11 cellular contexts compared by ENCODE assay signal in genomic region chr16:81718637-81719036, GRCh38.
DNase-seq lines count a peak whose midpoint lies in the region; ATAC-seq and TF ChIP-seq lines count a peak whose summit lies in the region.
"Had no signal": no experiment of that assay in that cellular context is flagged by ENCODE, and none has a peak within 500 bp of the region (broad histone marks: within the 10 kb centered on the region; RNA-seq: fewer than 3 reads in every experiment).

No MANE protein-coding gene starts in this region.

- ATAC-seq in HCT116 (peak; percentile 19; the same call in 1 of the 2 replicates), GM18873 (IDR thresholded peaks at IDR 0.05; ENCODE audit: low FRiP score, unreplicated experiment) (no peak)

- peak overlapping the region; percentile 84 for H2BK5ac ChIP-seq in trophoblast cell (ENCODE audit: low read depth, low read length, poor library complexity)

- H3K27ac ChIP-seq in HCT116 (ENCODE audit: low read depth, low read length) (peak overlapping the region; percentile 68), Peyer's patch (peak overlapping the region; percentile 28 to 71 (median 56)), breast epithelium (peak overlapping the region; percentile 52 to 58), trophoblast cell (ENCODE audit: low read depth, low read length) (peak overlapping the region; percentile 70)
- H3K27ac ChIP-seq: ovary had no signal

- H2BK12ac ChIP-seq in trophoblast cell (ENCODE audit: low read length) = peak overlapping the region; percentile 99

- H2AFZ ChIP-seq in HCT116 (ENCODE audit: low read depth, low read length, poor library complexity, severe bottlenecking) (no peak overlapping the region), trophoblast cell (ENCODE audit: insufficient read depth, low read length, poor library complexity) (peak overlapping the region; percentile 14)

- peak overlapping the region; percentile 55 for H4K8ac ChIP-seq in trophoblast cell (ENCODE audit: low read depth, low read length)

- intact Hi-C loops in HCT116 (cut with micrococcal nuclease) = no loop called here
- intact Hi-C loops in breast epithelium (cut with DNase I; ENCODE audit: low total_unique reads) = no loop called here

- TF ChIP-seq CTCF in HCT116 (IDR thresholded peaks at IDR 0.05 in 2 of 3, conservative IDR thresholded peaks at IDR 0.05 in 1 of 3; ENCODE audit: borderline replicate concordance in 1 of 3, insufficient read depth in 1 of 3, low read depth in 2 of 3, low read length in 2 of 3) = no peak
- no peak for TF ChIP-seq CTCF in Peyer's patch (IDR thresholded peaks at IDR 0.05)
- no peak for TF ChIP-seq CTCF in breast epithelium (IDR thresholded peaks at IDR 0.05)
- TF ChIP-seq CTCF in GM20000 (IDR thresholded peaks at IDR 0.05; ENCODE audit: extremely low read depth, missing control alignments) = no peak

- peaks cover 60% of the 10 kb centered on the region for H3K79me1 ChIP-seq in trophoblast cell (ENCODE audit: low read length)

- H3K79me2 ChIP-seq in HCT116 (ENCODE audit: insufficient read depth, low read length) (no peaks in the 10 kb centered on the region), trophoblast cell (ENCODE audit: control insufficient read depth, insufficient read depth, low read length, poor library complexity) (peaks cover 6% of the 10 kb centered on the region)

- peak overlapping the region; percentile 48 for H3K4me2 ChIP-seq in HCT116 (ENCODE audit: low read length)
- no peak overlapping the region for H3K4me2 ChIP-seq in trophoblast cell (ENCODE audit: low read length)

- H3K9me2 ChIP-seq in HCT116 (ENCODE audit: insufficient read depth) = no peaks in the 10 kb centered on the region

- H2BK120ac ChIP-seq in trophoblast cell (ENCODE audit: insufficient read depth, low read length, poor library complexity) = peak overlapping the region; percentile 91

- H3K18ac ChIP-seq in trophoblast cell (ENCODE audit: low read length) = peak overlapping the region; percentile 55

- H3K4me3 ChIP-seq in HCT116 (replicated peaks in 1 of 2; ENCODE audit: low read depth in 1 of 2, low read length in 2 of 2) (peak overlapping the region; percentile 51 to 55), Peyer's patch (peak overlapping the region in 1 of 4 donors; percentile 7), breast epithelium (peak overlapping the region in 1 of 3 donors; percentile 33), trophoblast cell (ENCODE audit: low read depth, low read length) (no peak overlapping the region)
- H3K4me3 ChIP-seq: ovary had no signal

- WGBS in trophoblast cell (ENCODE audit: extremely low coverage, insufficient coverage, insufficient read length) = no CpG with 5 or more reads among the region's 5 CpGs

- RAD21 ChIA-PET in HCT116 (lab: Charles Lee; ENCODE audit: low non-redundant PET in 1 of 2, low total read pairs in 2 of 2, uncharacterized antibody in 2 of 2, unreplicated experiment in 2 of 2) = interaction anchor here in 1 of 2 experiments (0.6 kb wide), 1 partner anchor 289 kb away, joined by 3 read pairs; no protein-coding TSS in a partner anchor

- H2AK5ac ChIP-seq in trophoblast cell (ENCODE audit: low read length) = peak overlapping the region; percentile 13

- H3K9me3 ChIP-seq in HCT116 (ENCODE audit: control insufficient read depth in 1 of 2, insufficient read depth in 1 of 2, low read depth in 1 of 2, low read length in 2 of 2) (no peaks in the 10 kb centered on the region), Peyer's patch (no peaks in the 10 kb centered on the region), breast epithelium (no peaks in the 10 kb centered on the region), trophoblast cell (ENCODE audit: insufficient read depth, low read depth, low read length) (no peaks in the 10 kb centered on the region)
- H3K9me3 ChIP-seq: ovary had no signal

- H4K12ac ChIP-seq in trophoblast cell (ENCODE audit: low read depth, low read length) = no peak overlapping the region

- H3K27me3 ChIP-seq in HCT116 (ENCODE audit: insufficient read depth, low read length) = no peaks in the 10 kb centered on the region
- H3K27me3 ChIP-seq in Peyer's patch = no peaks in the 10 kb centered on the region
- H3K27me3 ChIP-seq in breast epithelium = no peaks in the 10 kb centered on the region
- no peaks in the 10 kb centered on the region for H3K27me3 ChIP-seq in trophoblast cell (ENCODE audit: insufficient read depth, low read length)
- H3K27me3 ChIP-seq: ovary had no signal

- TF ChIP-seq RAD21 in HCT116 (IDR thresholded peaks at IDR 0.05; ENCODE audit: low read depth) = no peak

- DNase-seq in HCT116 (ENCODE audit: low read depth, low spot score) (no peak), Peyer's patch (no peak), breast epithelium (ENCODE audit: low spot score in 2 of 2) (no peak), trophoblast cell (no peak), GM20000 (ENCODE audit: low spot score) (no peak), HCEC 1CT (no peak)
- DNase-seq in stimulated activated naive CD4-positive, alpha-beta T cell treated with Interleukin-2 at 50 U/mL for 16 hours (lab: John Stamatoyannopoulos, UW) = no peak
- DNase-seq: kidney, NCI-H1417, ovary had no signal

- H4K20me1 ChIP-seq in HCT116 (ENCODE audit: insufficient read depth) = no peaks in the 10 kb centered on the region

- peak overlapping the region; percentile 60 for H3K9ac ChIP-seq in HCT116 (ENCODE audit: low read length)
- no peak overlapping the region for H3K9ac ChIP-seq in trophoblast cell (ENCODE audit: low read length)

- H3K23ac ChIP-seq in trophoblast cell (ENCODE audit: low read length) = no peak overlapping the region

- H4K91ac ChIP-seq in trophoblast cell (ENCODE audit: low read depth, low read length) = peak overlapping the region; percentile 96

- peak overlapping the region; percentile 60 for H3K4ac ChIP-seq in trophoblast cell (ENCODE audit: low read depth, low read length)

- H3K4me1 ChIP-seq in HCT116 (ENCODE audit: control insufficient read depth in 1 of 2, insufficient read depth in 2 of 2, low read length in 2 of 2) = peaks cover 11 to 29% of the 10 kb centered on the region in 2 experiments; a peak in 3 of 4 replicates
- peaks cover 0 to 8% (median 2%) of the 10 kb centered on the region in 4 donors for H3K4me1 ChIP-seq in Peyer's patch
- no peaks in the 10 kb centered on the region for H3K4me1 ChIP-seq in breast epithelium
- H3K4me1 ChIP-seq in trophoblast cell (ENCODE audit: control insufficient read depth in 1 of 2, insufficient read depth in 2 of 2, low read length in 2 of 2) = peaks cover 21 to 46% of the 10 kb centered on the region in 2 experiments

- H3K36me3 ChIP-seq in HCT116 (ENCODE audit: control insufficient read depth in 1 of 2, insufficient read depth in 2 of 2, low read length in 2 of 2) = no peaks in the 10 kb centered on the region
- no peaks in the 10 kb centered on the region for H3K36me3 ChIP-seq in Peyer's patch
- no peaks in the 10 kb centered on the region for H3K36me3 ChIP-seq in breast epithelium
- H3K36me3 ChIP-seq in trophoblast cell (ENCODE audit: control insufficient read depth in 1 of 2, insufficient read depth in 2 of 2, low read length in 2 of 2) = no peaks in the 10 kb centered on the region
- H3K36me3 ChIP-seq: ovary had no signal

- BruUV-seq in HCT116 (replicated peaks; lab: Mats Ljungman, UMichigan) = TSS peak; percentile 74

- POLR2A ChIA-PET in HCT116 (lab: Charles Lee) = interaction anchor here (1.0 to 2.0 kb wide), 4 partner anchors 9 to 347 kb away, joined by 3 to 7 read pairs (median 4); no protein-coding TSS in a partner anchor

- H3K14ac ChIP-seq in trophoblast cell (ENCODE audit: low read length) = peak overlapping the region; percentile 72

- TF ChIP-seq POLR2A in HCT116 (IDR thresholded peaks at IDR 0.05; ENCODE audit: borderline replicate concordance, extremely low read depth, insufficient read depth, insufficient read length) (no peak), Peyer's patch (IDR thresholded peaks at IDR 0.05) (no peak), breast epithelium (IDR thresholded peaks at IDR 0.05) (no peak)

- CTCF ChIA-PET in HCT116 (lab: Charles Lee) = interaction anchor here (0.8 to 1.2 kb wide), 4 partner anchors 12 to 353 kb away, joined by 3 to 13 read pairs (median 3); no protein-coding TSS in a partner anchor

TF ChIP-seq in HCT116, 20 proteins besides CTCF, POLR2A, EP300 and RAD21 (continues in another document):
- TF ChIP-seq ELF1 (IDR thresholded peaks at IDR 0.05; ENCODE audit: borderline replicate concordance, low read depth) = no peak
- no peak; the same call in 1 of the 2 replicates for TF ChIP-seq MAX (IDR thresholded peaks at IDR 0.05)
- TF ChIP-seq CBX3 (IDR thresholded peaks at IDR 0.05; ENCODE audit: low read depth) = no peak; the same call in 1 of the 2 replicates
- no peak for TF ChIP-seq FOSL1 (IDR thresholded peaks at IDR 0.05; ENCODE audit: low read depth)
- no peak for TF ChIP-seq ATF3 (IDR thresholded peaks at IDR 0.05)
- no peak for TF ChIP-seq EZH2phosphoT487 (IDR thresholded peaks at IDR 0.05; ENCODE audit: borderline replicate concordance)
- no peak for TF ChIP-seq ZNF274 (IDR thresholded peaks at IDR 0.05; ENCODE audit: low read depth, low read length)
- TF ChIP-seq ZFX (IDR thresholded peaks at IDR 0.05) = no peak
- TF ChIP-seq SIN3A (IDR thresholded peaks at IDR 0.05; ENCODE audit: low read depth) = no peak; the same call in 1 of the 2 replicates
- TF ChIP-seq SRF (IDR thresholded peaks at IDR 0.05; ENCODE audit: low read depth) = no peak
- TF ChIP-seq YY1 (IDR thresholded peaks at IDR 0.05; ENCODE audit: extremely low read depth, insufficient replicate concordance, low read depth, low read length) = no peak
- no peak for TF ChIP-seq POLR2AphosphoS5 (IDR thresholded peaks at IDR 0.05; ENCODE audit: low read depth, low read length)
